16 cellular contexts compared by ENCODE assay signal in genomic region chr5:179869101-179869500, GRCh38.
"Had no signal": no experiment of that assay in that cellular context is flagged by ENCODE, and none has a peak within 500 bp of the region (broad histone marks: within the 10 kb centered on the region; RNA-seq: fewer than 3 reads in every experiment).

No MANE protein-coding gene starts in this region.

- H3K4me3 ChIP-seq: gastroesophageal sphincter, left lung, prostate gland, thoracic aorta had no signal

- ATAC-seq: activated CD4-positive, CD25-positive, alpha-beta regulatory T cell treated with anti-CD3 and anti-CD28 coated beads, Interleukin-2, amount 50 U/mL, for 24 hours; activated T-helper 17 cell treated with anti-CD3 and anti-CD28 coated beads, Interleukin-2, amount 50 U/mL, for 72 hours; gastroesophageal sphincter; left lung; naive thymus-derived CD8-positive, alpha-beta T cell; sciatic nerve had no signal

- H3K4me1 Mint-ChIP-seq: activated T-helper 17 cell treated with anti-CD3 and anti-CD28 coated beads, Interleukin-2, amount 50 U/mL, for 72 hours; naive thymus-derived CD8-positive, alpha-beta T cell had no signal

- H3K9me3 Mint-ChIP-seq: activated T-helper 17 cell treated with anti-CD3 and anti-CD28 coated beads, Interleukin-2, amount 50 U/mL, for 72 hours; memory B cell; naive thymus-derived CD8-positive, alpha-beta T cell had no signal

- H3K27ac ChIP-seq: gastroesophageal sphincter, left lung, prostate gland, thoracic aorta had no signal

- H3K9me3 ChIP-seq: gastroesophageal sphincter, left lung, prostate gland, thoracic aorta had no signal

- DNase-seq: activated CD4-positive, alpha-beta T cell treated with anti-CD3 and anti-CD28 coated beads, Interleukin-2, amount 50 U/mL, for 1 hour; activated CD8-positive, alpha-beta memory T cell treated with anti-CD3 and anti-CD28 coated beads for 24 hours; activated naive CD4-positive, alpha-beta T cell treated with Interleukin-2 at 50 U/mL for 16 hours; naive thymus-derived CD8-positive, alpha-beta T cell; nucleus accumbens; stimulated activated CD4-positive, alpha-beta T cell treated with anti-CD3 and anti-CD28 coated beads, Interleukin-1b, Interleukin-23, amount 100 ng/mL, for 48 hours; T-helper 1 cell; T1000 had no signal

- H3K4me3 Mint-ChIP-seq: activated T-helper 17 cell treated with anti-CD3 and anti-CD28 coated beads, Interleukin-2, amount 50 U/mL, for 72 hours; memory B cell; naive thymus-derived CD8-positive, alpha-beta T cell had no signal

- H3K4me1 ChIP-seq: gastroesophageal sphincter, left lung, prostate gland had no signal

- H3K27me3 ChIP-seq: gastroesophageal sphincter, left lung had no signal
